Comparison of ENCODE assay signal across 7 cellular contexts in the genomic region with DNA sequence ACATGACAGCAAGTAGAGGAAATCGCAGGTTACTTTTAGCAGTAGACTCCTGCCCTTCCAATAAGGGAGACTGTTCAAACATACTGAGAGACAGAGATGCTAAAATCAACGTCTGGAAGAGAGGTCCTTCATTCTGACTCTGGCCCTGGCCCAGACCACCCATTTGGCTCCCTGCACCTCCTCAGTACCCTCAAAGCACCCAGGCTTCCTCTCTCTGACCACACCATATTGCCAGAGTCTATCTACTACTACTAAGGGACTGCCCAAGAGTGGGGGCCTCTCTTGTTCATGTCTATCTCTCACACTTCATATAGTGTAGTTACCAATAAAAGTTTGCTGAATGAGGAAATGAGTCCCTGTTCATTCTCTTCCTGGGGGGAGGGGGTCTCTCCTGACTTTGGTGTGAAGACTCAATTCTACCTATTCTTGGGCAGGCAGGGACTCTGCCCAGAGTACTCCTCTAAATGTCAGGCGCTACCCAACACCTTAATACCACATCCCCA. TPM values are rescaled to one million over a fixed set of nuclear protein-coding genes. Genes with fewer than 3 reads are reported as not detected.
A peak's percentile ranks its signal among the peaks of the same experiment; 100 is the strongest.
DNase-seq lines count a peak whose midpoint lies in the region; ATAC-seq and TF ChIP-seq lines count a peak whose summit lies in the region.

No MANE protein-coding gene starts in this region.

- peaks cover 95% of the 10 kb centered on the region for H3K4me1 Mint-ChIP-seq in stimulated activated naive CD8-positive, alpha-beta T cell treated with anti-CD3 and anti-CD28 coated beads, Interleukin-15, amount 100 ng/mL, for 72 hours

- peaks cover 59% of the 10 kb centered on the region for H3K4me1 ChIP-seq in fibroblast of lung (ENCODE audit: control insufficient read depth, extremely low read depth, insufficient read depth, low read length)

- no peaks in the 10 kb centered on the region for H3K9me3 ChIP-seq in fibroblast of lung (ENCODE audit: control insufficient read depth, insufficient read depth, low read depth, low read length)

- no peak overlapping the region for H2AFZ ChIP-seq in fibroblast of lung (ENCODE audit: low read length)

- H3K27me3 Mint-ChIP-seq in stimulated activated naive CD8-positive, alpha-beta T cell treated with anti-CD3 and anti-CD28 coated beads, Interleukin-15, amount 100 ng/mL, for 72 hours, result no peaks in the 10 kb centered on the region

- no peaks in the 10 kb centered on the region for H3K27me3 ChIP-seq in fibroblast of lung (ENCODE audit: control insufficient read depth, insufficient read depth, low read length)

- TF ChIP-seq CTCF in fibroblast of lung (conservative IDR thresholded peaks at IDR 0.05 in 1 of 2, IDR thresholded peaks at IDR 0.05 in 1 of 2; ENCODE audit: low read depth in 1 of 2, low read length in 2 of 2), result no peak

- H3K4me2 ChIP-seq in fibroblast of lung (ENCODE audit: extremely low read depth, insufficient read depth, low read length), result peak overlapping the region; percentile 87

- H3K9ac ChIP-seq in fibroblast of lung (ENCODE audit: insufficient read depth, low read length), result no peak overlapping the region

- peak overlapping the region; percentile 57 to 84 for H3K4me3 Mint-ChIP-seq in stimulated activated naive CD8-positive, alpha-beta T cell treated with anti-CD3 and anti-CD28 coated beads, Interleukin-15, amount 100 ng/mL, for 72 hours

- ATAC-seq in GM21423 (IDR thresholded peaks at IDR 0.05; ENCODE audit: unreplicated experiment) (peak; percentile 10), HG02884 (IDR thresholded peaks at IDR 0.05; ENCODE audit: unreplicated experiment) (no peak)
- peak; percentile 39 for ATAC-seq in stimulated activated naive CD8-positive, alpha-beta T cell treated with anti-CD3 and anti-CD28 coated beads, Interleukin-15, amount 100 ng/mL, for 72 hours

- no peaks in the 10 kb centered on the region for H3K9me3 Mint-ChIP-seq in stimulated activated naive CD8-positive, alpha-beta T cell treated with anti-CD3 and anti-CD28 coated beads, Interleukin-15, amount 100 ng/mL, for 72 hours

- peak overlapping the region; percentile 92 for H3K27ac ChIP-seq in fibroblast of lung (ENCODE audit: insufficient read depth, low read length)

- peaks cover 91% of the 10 kb centered on the region for H3K79me2 ChIP-seq in fibroblast of lung (ENCODE audit: control insufficient read depth, insufficient read depth, low read length)

- peak overlapping the region; percentile 71 to 93 for H3K27ac Mint-ChIP-seq in stimulated activated naive CD8-positive, alpha-beta T cell treated with anti-CD3 and anti-CD28 coated beads, Interleukin-15, amount 100 ng/mL, for 72 hours

- no peaks in the 10 kb centered on the region for H3K36me3 ChIP-seq in fibroblast of lung (ENCODE audit: control insufficient read depth, insufficient read depth, low read length)

- DNase-seq in NOMO-1 treated with DMSO at 0.1 percent for 48 hours (lab: John Stamatoyannopoulos, UW; ENCODE audit: unreplicated experiment), result peak; percentile 74
- DNase-seq in fibroblast of lung (ENCODE audit: low read depth in 2 of 2), result no peak
- no peak for DNase-seq in stimulated activated naive CD8-positive, alpha-beta T cell treated with anti-CD3 and anti-CD28 coated beads, Interleukin-15, amount 100 ng/mL, for 72 hours
- no peak for DNase-seq in mesenteric fat pad (ENCODE audit: low spot score)
- DNase-seq in NCI-H748 (lab: John Stamatoyannopoulos, UW; ENCODE audit: unreplicated experiment), result no peak

- no peaks in the 10 kb centered on the region for H4K20me1 ChIP-seq in fibroblast of lung (ENCODE audit: control insufficient read depth, extremely low read depth, insufficient read depth, low read length)

- H3K4me3 ChIP-seq in fibroblast of lung (replicated peaks in 1 of 4; ENCODE audit: control extremely low read depth in 1 of 4, insufficient read depth in 1 of 4, low read depth in 3 of 4, low read length in 4 of 4), result peak overlapping the region in 1 of 4 experiments; percentile 2

RNA-seq across cellular contexts. Expression of gene B4GALT1, which starts 8.5 kb away (rescaled TPM):
- total RNA-seq in fibroblast of lung (18.2 and 24.1 TPM in 2 replicates), mesenteric fat pad (115 TPM)
- polyA plus RNA-seq in fibroblast of lung, result 51.9 and 64.8 TPM in 2 replicates
- polyA plus RNA-seq in fibroblast of lung (2012), result 51.1 and 64.0 TPM in 2 replicates
- 125 and 129 TPM in 2 replicates for polyA minus RNA-seq in fibroblast of lung (ENCODE audit: low replicate concordance)
